In genomic region chr12:105256011-105256410, GRCh38 we compare ENCODE assay signal across 1 cellular context.
TF ChIP-seq lines count a peak whose summit lies in the region.

No MANE protein-coding gene starts in this region.

TF ChIP-seq in K562, 482 proteins besides CTCF, POLR2A, EP300 and RAD21 (continues in another document):
- TF ChIP-seq, protein P1, sequence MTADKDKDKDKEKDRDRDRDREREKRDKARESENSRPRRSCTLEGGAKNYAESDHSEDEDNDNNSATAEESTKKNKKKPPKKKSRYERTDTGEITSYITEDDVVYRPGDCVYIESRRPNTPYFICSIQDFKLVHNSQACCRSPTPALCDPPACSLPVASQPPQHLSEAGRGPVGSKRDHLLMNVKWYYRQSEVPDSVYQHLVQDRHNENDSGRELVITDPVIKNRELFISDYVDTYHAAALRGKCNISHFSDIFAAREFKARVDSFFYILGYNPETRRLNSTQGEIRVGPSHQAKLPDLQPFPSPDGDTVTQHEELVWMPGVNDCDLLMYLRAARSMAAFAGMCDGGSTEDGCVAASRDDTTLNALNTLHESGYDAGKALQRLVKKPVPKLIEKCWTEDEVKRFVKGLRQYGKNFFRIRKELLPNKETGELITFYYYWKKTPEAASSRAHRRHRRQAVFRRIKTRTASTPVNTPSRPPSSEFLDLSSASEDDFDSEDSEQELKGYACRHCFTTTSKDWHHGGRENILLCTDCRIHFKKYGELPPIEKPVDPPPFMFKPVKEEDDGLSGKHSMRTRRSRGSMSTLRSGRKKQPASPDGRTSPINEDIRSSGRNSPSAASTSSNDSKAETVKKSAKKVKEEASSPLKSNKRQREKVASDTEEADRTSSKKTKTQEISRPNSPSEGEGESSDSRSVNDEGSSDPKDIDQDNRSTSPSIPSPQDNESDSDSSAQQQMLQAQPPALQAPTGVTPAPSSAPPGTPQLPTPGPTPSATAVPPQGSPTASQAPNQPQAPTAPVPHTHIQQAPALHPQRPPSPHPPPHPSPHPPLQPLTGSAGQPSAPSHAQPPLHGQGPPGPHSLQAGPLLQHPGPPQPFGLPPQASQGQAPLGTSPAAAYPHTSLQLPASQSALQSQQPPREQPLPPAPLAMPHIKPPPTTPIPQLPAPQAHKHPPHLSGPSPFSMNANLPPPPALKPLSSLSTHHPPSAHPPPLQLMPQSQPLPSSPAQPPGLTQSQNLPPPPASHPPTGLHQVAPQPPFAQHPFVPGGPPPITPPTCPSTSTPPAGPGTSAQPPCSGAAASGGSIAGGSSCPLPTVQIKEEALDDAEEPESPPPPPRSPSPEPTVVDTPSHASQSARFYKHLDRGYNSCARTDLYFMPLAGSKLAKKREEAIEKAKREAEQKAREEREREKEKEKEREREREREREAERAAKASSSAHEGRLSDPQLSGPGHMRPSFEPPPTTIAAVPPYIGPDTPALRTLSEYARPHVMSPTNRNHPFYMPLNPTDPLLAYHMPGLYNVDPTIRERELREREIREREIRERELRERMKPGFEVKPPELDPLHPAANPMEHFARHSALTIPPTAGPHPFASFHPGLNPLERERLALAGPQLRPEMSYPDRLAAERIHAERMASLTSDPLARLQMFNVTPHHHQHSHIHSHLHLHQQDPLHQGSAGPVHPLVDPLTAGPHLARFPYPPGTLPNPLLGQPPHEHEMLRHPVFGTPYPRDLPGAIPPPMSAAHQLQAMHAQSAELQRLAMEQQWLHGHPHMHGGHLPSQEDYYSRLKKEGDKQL (CRISPR knock-in tag; IDR thresholded peaks at IDR 0.05; ENCODE audit: borderline replicate concordance), result no peak
- TF ChIP-seq XRCC5 (IDR thresholded peaks at IDR 0.05; ENCODE audit: low read depth, low read length) (no peak), PHB (CRISPR knock-in tag; IDR thresholded peaks at IDR 0.05) (no peak), MBD2 (IDR thresholded peaks at IDR 0.05; ENCODE audit: borderline replicate concordance, low read depth) (no peak), HMG20A (CRISPR knock-in tag; conservative IDR thresholded peaks at IDR 0.05) (no peak), POLR3G (IDR thresholded peaks at IDR 0.05; ENCODE audit: extremely low read depth, insufficient read length, insufficient replicate concordance) (no peak), KLF13 (tag; IDR thresholded peaks at IDR 0.05; ENCODE audit: borderline replicate concordance, low read depth) (no peak), ZNF12 (CRISPR knock-in tag; IDR thresholded peaks at IDR 0.05) (no peak), NR4A1 (CRISPR knock-in tag; IDR thresholded peaks at IDR 0.05) (no peak), NR4A1 (tag; IDR thresholded peaks at IDR 0.05) (no peak), ETV1 (tag; conservative IDR thresholded peaks at IDR 0.05; ENCODE audit: low read depth) (peak; percentile 52; the same call in 1 of the 2 replicates), ETV6 (IDR thresholded peaks at IDR 0.05; ENCODE audit: borderline replicate concordance in 1 of 2, low read depth in 2 of 2, low read length in 1 of 2) (no peak), ETV6 (CRISPR knock-in tag; IDR thresholded peaks at IDR 0.05; ENCODE audit: borderline replicate concordance) (no peak), SAFB (IDR thresholded peaks at IDR 0.05; ENCODE audit: borderline replicate concordance, low read depth, low read length) (no peak), CBFB (CRISPR knock-in tag; IDR thresholded peaks at IDR 0.05) (no peak), ELF1 (tag; IDR thresholded peaks at IDR 0.05) (no peak), CXXC5 (CRISPR knock-in tag; IDR thresholded peaks at IDR 0.05) (no peak), KAT2B (IDR thresholded peaks at IDR 0.05; ENCODE audit: low read depth, low read length) (no peak), ARID1B (IDR thresholded peaks at IDR 0.05) (peak; percentile 71), MAFK (IDR thresholded peaks at IDR 0.05; ENCODE audit: low read length) (no peak), KHSRP (IDR thresholded peaks at IDR 0.05) (no peak), TRIM24 (IDR thresholded peaks at IDR 0.05) (no peak), MAFF (IDR thresholded peaks at IDR 0.05; ENCODE audit: low read length) (no peak), ZNF589 (CRISPR knock-in tag; IDR thresholded peaks at IDR 0.05; ENCODE audit: low read depth) (no peak), DMBX1 (CRISPR knock-in tag; IDR thresholded peaks at IDR 0.05; ENCODE audit: borderline replicate concordance) (no peak), ZNF140 (CRISPR knock-in tag; IDR thresholded peaks at IDR 0.05) (no peak), ERF (CRISPR knock-in tag; IDR thresholded peaks at IDR 0.05) (no peak), ATF2 (CRISPR knock-in tag; IDR thresholded peaks at IDR 0.05) (no peak), MBD1 (CRISPR knock-in tag; IDR thresholded peaks at IDR 0.05) (no peak), SMAD3 (CRISPR knock-in tag; conservative IDR thresholded peaks at IDR 0.05) (no peak), ZNF780A (CRISPR knock-in tag; IDR thresholded peaks at IDR 0.05) (no peak), SMAD4 (CRISPR knock-in tag; conservative IDR thresholded peaks at IDR 0.05) (no peak), TAL1 (IDR thresholded peaks at IDR 0.05) (peak; percentile 47), UBTF (IDR thresholded peaks at IDR 0.05; ENCODE audit: borderline replicate concordance in 1 of 2, low read depth in 2 of 2, low read length in 2 of 2) (no peak), BRD9 (IDR thresholded peaks at IDR 0.05; ENCODE audit: low read depth, partially characterized antibody) (no peak), TEAD2 (tag; IDR thresholded peaks at IDR 0.05) (no peak), BCL6 (CRISPR knock-in tag; IDR thresholded peaks at IDR 0.05) (no peak), KLF6 (CRISPR knock-in tag; IDR thresholded peaks at IDR 0.05; ENCODE audit: borderline replicate concordance) (no peak), ZNF707 (CRISPR knock-in tag; conservative IDR thresholded peaks at IDR 0.05) (no peak), HIVEP1 (CRISPR knock-in tag; IDR thresholded peaks at IDR 0.05) (no peak), CTBP1 (IDR thresholded peaks at IDR 0.05; ENCODE audit: borderline replicate concordance) (peak; percentile 48; the same call in 1 of the 2 replicates), LCOR (CRISPR knock-in tag; IDR thresholded peaks at IDR 0.05) (no peak), ZNF239 (CRISPR knock-in tag; IDR thresholded peaks at IDR 0.05) (no peak), MEF2A (IDR thresholded peaks at IDR 0.05; ENCODE audit: control insufficient read depth, low read depth, low read length) (0 out of 2 replicates have a peak, but pooled peaks have one; percentile 21), MTA2 (IDR thresholded peaks at IDR 0.05; ENCODE audit: low read depth) (0 out of 2 replicates have a peak, but pooled peaks have one; percentile 18), BRF2 (IDR thresholded peaks at IDR 0.05; ENCODE audit: borderline replicate concordance, insufficient read depth, insufficient read length) (no peak), FOXA3 (CRISPR knock-in tag; conservative IDR thresholded peaks at IDR 0.05 in 1 of 2, IDR thresholded peaks at IDR 0.05 in 1 of 2) (no peak), ZNF407 (IDR thresholded peaks at IDR 0.05; ENCODE audit: low read depth) (no peak)
- TF ChIP-seq, protein P2, sequence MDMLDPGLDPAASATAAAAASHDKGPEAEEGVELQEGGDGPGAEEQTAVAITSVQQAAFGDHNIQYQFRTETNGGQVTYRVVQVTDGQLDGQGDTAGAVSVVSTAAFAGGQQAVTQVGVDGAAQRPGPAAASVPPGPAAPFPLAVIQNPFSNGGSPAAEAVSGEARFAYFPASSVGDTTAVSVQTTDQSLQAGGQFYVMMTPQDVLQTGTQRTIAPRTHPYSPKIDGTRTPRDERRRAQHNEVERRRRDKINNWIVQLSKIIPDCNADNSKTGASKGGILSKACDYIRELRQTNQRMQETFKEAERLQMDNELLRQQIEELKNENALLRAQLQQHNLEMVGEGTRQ (CRISPR knock-in tag; IDR thresholded peaks at IDR 0.05), result no peak
